In genomic region chr20:10658051-10658823, GRCh38 we compare ENCODE assay signal across 21 cellular contexts. TPM values are rescaled to one million over a fixed set of nuclear protein-coding genes. Genes with fewer than 3 reads are reported as not detected.
DNase-seq lines count a peak whose midpoint lies in the region; ATAC-seq and TF ChIP-seq lines count a peak whose summit lies in the region.
"Had no signal": no experiment of that assay in that cellular context is flagged by ENCODE, and none has a peak within 500 bp of the region (broad histone marks: within the 10 kb centered on the region; RNA-seq: fewer than 3 reads in every experiment).

No MANE protein-coding gene starts in this region.

- H3F3A ChIP-seq in PC-9 (ENCODE audit: insufficient read depth, low read depth) = no peaks in the 10 kb centered on the region

- POLR2A ChIA-PET in PC-9 (lab: Charles Lee; ENCODE audit: unreplicated experiment) = no interaction called here

- no TSS peak for BruUV-seq in PC-9 (replicated peaks; lab: Mats Ljungman, UMichigan)

- H3K9me3 ChIP-seq in right atrium auricular region = no peaks in the 10 kb centered on the region
- H3K9me3 ChIP-seq in PC-9 (ENCODE audit: insufficient read depth, low read depth) = no peaks in the 10 kb centered on the region
- H3K9me3 ChIP-seq: MG63, upper lobe of right lung had no signal

- peaks cover 81% of the 10 kb centered on the region for H3K36me3 Mint-ChIP-seq in progenitor cell of endocrine pancreas (ENCODE audit: insufficient read depth)

- no peak for ATAC-seq in Right ventricle myocardium superior (ENCODE audit: poor library complexity)
- peak; percentile 72 for ATAC-seq in esophagus mucosa
- no peak for ATAC-seq in HG03175 (IDR thresholded peaks at IDR 0.05; ENCODE audit: unreplicated experiment)
- ATAC-seq: activated CD8-positive, alpha-beta T cell treated with anti-CD3 and anti-CD28 coated beads, Interleukin-2, amount 10 ng/mL, durations not matched to agents 7 days and 5 days; activated naive CD8-positive, alpha-beta T cell treated with anti-CD3 and anti-CD28 coated beads, Interleukin-2, amount 50 U/mL, for 24 hours; left colon; upper lobe of right lung had no signal

- H3K4me3 Mint-ChIP-seq in progenitor cell of endocrine pancreas (ENCODE audit: low read depth) = no peak overlapping the region
- H3K4me3 Mint-ChIP-seq: activated CD8-positive, alpha-beta T cell treated with anti-CD3 and anti-CD28 coated beads, Interleukin-2, amount 10 ng/mL, durations not matched to agents 7 days and 5 days; activated naive CD8-positive, alpha-beta T cell treated with anti-CD3 and anti-CD28 coated beads, Interleukin-2, amount 50 U/mL, for 24 hours; central memory CD8-positive, alpha-beta T cell had no signal

- H3K9me2 ChIP-seq in PC-9 (ENCODE audit: insufficient read depth) = no peaks in the 10 kb centered on the region

- H2AFZ ChIP-seq in PC-9 = no peak overlapping the region

- peak overlapping the region; percentile 63 for H3K27ac Mint-ChIP-seq in progenitor cell of endocrine pancreas
- H3K27ac Mint-ChIP-seq: activated CD8-positive, alpha-beta T cell treated with anti-CD3 and anti-CD28 coated beads, Interleukin-2, amount 10 ng/mL, durations not matched to agents 7 days and 5 days; activated naive CD8-positive, alpha-beta T cell treated with anti-CD3 and anti-CD28 coated beads, Interleukin-2, amount 50 U/mL, for 24 hours had no signal

- no peaks in the 10 kb centered on the region for H3K9me3 Mint-ChIP-seq in progenitor cell of endocrine pancreas (ENCODE audit: low read depth)
- H3K9me3 Mint-ChIP-seq: activated naive CD8-positive, alpha-beta T cell treated with anti-CD3 and anti-CD28 coated beads, Interleukin-2, amount 50 U/mL, for 24 hours; central memory CD8-positive, alpha-beta T cell had no signal

- DNase-seq in right atrium auricular region (ENCODE audit: low spot score) (no peak), Right ventricle myocardium superior (no peak), progenitor cell of endocrine pancreas (ENCODE audit: low spot score, unreplicated experiment) (no peak), cortex of kidney (lab: John Stamatoyannopoulos, UW) (no peak), H4 (ENCODE audit: low spot score) (no peak), PC-9 (no peak)
- DNase-seq: activated CD8-positive, alpha-beta T cell treated with anti-CD3 and anti-CD28 coated beads, Interleukin-2, amount 10 ng/mL, durations not matched to agents 7 days and 5 days; activated naive CD8-positive, alpha-beta T cell treated with anti-CD3 and anti-CD28 coated beads, Interleukin-2, amount 50 U/mL, for 24 hours; DMS79; effector memory CD4-positive, alpha-beta T cell; foreskin fibroblast; left colon; MG63; NCI-H187; occipital lobe; SHP77 treated with DMSO at 0.1 percent for 48 hours; T-helper 1 cell; upper lobe of right lung had no signal

- H3K27ac ChIP-seq in right atrium auricular region (peak overlapping the region; percentile 40 to 85), PC-9 (no peak overlapping the region)

- H3K27me3 Mint-ChIP-seq in progenitor cell of endocrine pancreas = no peaks in the 10 kb centered on the region

- H3K4me1 ChIP-seq in right atrium auricular region (peaks cover 0 to 85% of the 10 kb centered on the region in 2 donors), PC-9 (replicated peaks; ENCODE audit: insufficient read depth) (no peaks in the 10 kb centered on the region)

- H3K27me3 ChIP-seq in right atrium auricular region (no peaks in the 10 kb centered on the region), PC-9 (ENCODE audit: insufficient read depth, low read depth) (no peaks in the 10 kb centered on the region)
- H3K27me3 ChIP-seq: MG63, upper lobe of right lung had no signal

- H3K4me1 Mint-ChIP-seq in progenitor cell of endocrine pancreas (ENCODE audit: low read depth) = peaks cover 70% of the 10 kb centered on the region
- H3K4me1 Mint-ChIP-seq: activated naive CD8-positive, alpha-beta T cell treated with anti-CD3 and anti-CD28 coated beads, Interleukin-2, amount 50 U/mL, for 24 hours; central memory CD8-positive, alpha-beta T cell had no signal

- H3K4me2 ChIP-seq in PC-9 = no peak overlapping the region

- TF ChIP-seq CTCF in right atrium auricular region (IDR thresholded peaks at IDR 0.05) (no peak), progenitor cell of endocrine pancreas (IDR thresholded peaks at IDR 0.05; ENCODE audit: unreplicated experiment) (no peak), PC-9 (conservative IDR thresholded peaks at IDR 0.05) (no peak)

- H3K79me2 ChIP-seq in PC-9 (ENCODE audit: low read depth) = no peaks in the 10 kb centered on the region

- intact Hi-C loops in Right ventricle myocardium superior (cut with DNase I) = no loop called here
- intact Hi-C loops in PC-9 (cut with micrococcal nuclease; ENCODE audit: unreplicated experiment) = loop anchor here (5.0 kb wide), 2 partner anchors 106 to 681 kb away; no protein-coding TSS in a partner anchor

- CTCF ChIA-PET in PC-9 (lab: Charles Lee) = no interaction called here

- peaks cover 10% of the 10 kb centered on the region; the same call in 1 of the 2 replicates for H4K20me1 ChIP-seq in PC-9 (ENCODE audit: insufficient read depth)

- H3K36me3 ChIP-seq in right atrium auricular region (peaks cover 56% of the 10 kb centered on the region), PC-9 (ENCODE audit: low read depth) (peaks cover 20% of the 10 kb centered on the region)

- no peak overlapping the region for H3K4me3 ChIP-seq in right atrium auricular region
- H3K4me3 ChIP-seq in PC-9 = no peak overlapping the region
- H3K4me3 ChIP-seq: MG63, upper lobe of right lung had no signal

RNA-seq across cellular contexts. Expression of gene JAG1, which starts 15.6 kb away (rescaled TPM):
- total RNA-seq in right atrium auricular region (10 to 100 TPM; 30.9 to 32.8 TPM), Right ventricle myocardium superior (22.1 TPM), esophagus mucosa (118 TPM), progenitor cell of endocrine pancreas (260 and 277 TPM in 2 replicates), PC-9 (2021) (42.9 and 51.5 TPM in 2 replicates)
- total RNA-seq in H4 (2014; rRNA removed; shearing (Covaris generic)) = 8.4 and 9.9 TPM in 2 replicates
